29 cellular contexts compared by ENCODE assay signal in the genomic region with DNA sequence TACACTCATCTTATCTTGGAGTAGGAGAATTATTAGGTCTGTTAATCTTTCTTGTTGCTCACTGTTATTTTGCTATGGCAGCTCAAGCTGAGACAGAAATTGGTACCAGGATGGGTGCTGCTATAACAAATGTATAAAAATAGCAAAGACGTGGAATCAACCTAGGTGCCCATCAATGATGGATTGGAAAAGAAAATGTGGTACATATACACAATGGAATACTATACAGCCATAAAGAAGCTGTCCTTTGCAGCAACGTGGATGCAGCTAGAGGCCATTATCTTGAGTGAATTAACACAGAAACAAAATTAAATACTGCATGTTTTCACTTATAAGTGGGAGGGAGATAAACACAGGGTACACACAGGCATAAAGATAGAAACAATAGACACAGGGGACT. TPM values are rescaled to one million over a fixed set of nuclear protein-coding genes. Genes with fewer than 3 reads are reported as not detected.
"Had no signal": no experiment of that assay in that cellular context is flagged by ENCODE, and none has a peak within 500 bp of the region (broad histone marks: within the 10 kb centered on the region; RNA-seq: fewer than 3 reads in every experiment).

No MANE protein-coding gene starts in this region.

- H3K27ac ChIP-seq: ovary, parathyroid adenoma, psoas muscle, right lobe of liver, sigmoid colon, stomach, thoracic aorta, thyroid gland, tibial nerve, vagina had no signal

- H3K4me3 ChIP-seq: ovary, psoas muscle, right lobe of liver, sigmoid colon, stomach, thoracic aorta, thyroid gland, tibial nerve, upper lobe of left lung, vagina had no signal

- H3K36me3 ChIP-seq: ovary, right lobe of liver, sigmoid colon, stomach, thoracic aorta, thyroid gland, tibial nerve, upper lobe of left lung, vagina had no signal

- H3K79me2 ChIP-seq: parathyroid adenoma had no signal

- ATAC-seq: naive thymus-derived CD8-positive, alpha-beta T cell; natural killer cell treated with Interleukin-12 subunit alpha and Interleukin-12 subunit beta and Interleukin-15 and Interleukin-18, amount 100 ng/mL, for 72 hours; psoas muscle; right cardiac atrium; right lobe of liver; stimulated activated effector memory CD8-positive, alpha-beta T cell treated with anti-CD3 and anti-CD28 coated beads, Interleukin-12 subunit alpha, Interleukin-12 subunit beta, amount 100 ng/mL, for 72 hours; stimulated activated naive CD8-positive, alpha-beta T cell treated with anti-CD3 and anti-CD28 coated beads, Interleukin-15, Interleukin-2, amounts not matched to agents 100 U/mL and 50 U/mL, for 24 hours had no signal

- H3K27ac Mint-ChIP-seq: natural killer cell treated with Interleukin-12 subunit alpha and Interleukin-12 subunit beta and Interleukin-15 and Interleukin-18, amount 100 ng/mL, for 72 hours; nephron progenitor cell; progenitor cell of endocrine pancreas; stimulated activated effector memory CD8-positive, alpha-beta T cell treated with anti-CD3 and anti-CD28 coated beads, Interleukin-12 subunit alpha, Interleukin-12 subunit beta, amount 100 ng/mL, for 72 hours had no signal

- H3K27me3 Mint-ChIP-seq: naive thymus-derived CD8-positive, alpha-beta T cell had no signal

- H3K36me3 Mint-ChIP-seq: natural killer cell treated with Interleukin-12 subunit alpha and Interleukin-12 subunit beta and Interleukin-15 and Interleukin-18, amount 100 ng/mL, for 72 hours; stimulated activated effector memory CD8-positive, alpha-beta T cell treated with anti-CD3 and anti-CD28 coated beads, Interleukin-12 subunit alpha, Interleukin-12 subunit beta, amount 100 ng/mL, for 72 hours had no signal

- DNase-seq: naive thymus-derived CD8-positive, alpha-beta T cell; nephron progenitor cell; occipital lobe; ovary; posterior cingulate gyrus; psoas muscle; right cardiac atrium; right lobe of liver; sigmoid colon; small intestine; stimulated activated CD4-positive, alpha-beta T cell treated with anti-CD3 and anti-CD28 coated beads, Interleukin-15, amount 100 ng/mL, for 24 hours; stimulated activated CD4-positive, alpha-beta T cell treated with anti-CD3 and anti-CD28 coated beads, Interleukin-2, amount 100 ng/mL, for 24 hours; stimulated activated CD4-positive, alpha-beta T cell treated with anti-CD3 and anti-CD28 coated beads, Interleukin-2, amount 100 ng/mL, for 48 hours; stimulated activated CD4-positive, alpha-beta T cell treated with anti-CD3 and anti-CD28 coated beads, Interleukin-4, amount 100 ng/mL, for 24 hours; stimulated activated naive CD4-positive, alpha-beta T cell; stimulated activated naive CD8-positive, alpha-beta T cell treated with anti-CD3 and anti-CD28 coated beads, Interleukin-15, Interleukin-2, amounts not matched to agents 100 U/mL and 50 U/mL, for 24 hours; stomach; thyroid gland; trophoblast cell; upper lobe of left lung had no signal

- FAIRE-seq: small intestine, urothelium cell line had no signal

- H3K4me1 ChIP-seq: psoas muscle, vagina had no signal

- H3K27me3 ChIP-seq: ovary, right lobe of liver, sigmoid colon, stomach, thyroid gland, tibial nerve, upper lobe of left lung, vagina had no signal

- H2AFZ ChIP-seq: parathyroid adenoma had no signal

- H3K9me3 ChIP-seq: ovary, psoas muscle, right lobe of liver, sigmoid colon, stomach, thoracic aorta, thyroid gland, tibial nerve, upper lobe of left lung, vagina had no signal

- H3K4me3 Mint-ChIP-seq: naive thymus-derived CD8-positive, alpha-beta T cell; natural killer cell treated with Interleukin-12 subunit alpha and Interleukin-12 subunit beta and Interleukin-15 and Interleukin-18, amount 100 ng/mL, for 72 hours; nephron progenitor cell; neural crest cell; stimulated activated effector memory CD8-positive, alpha-beta T cell treated with anti-CD3 and anti-CD28 coated beads, Interleukin-12 subunit alpha, Interleukin-12 subunit beta, amount 100 ng/mL, for 72 hours had no signal

- H3K9ac ChIP-seq: parathyroid adenoma had no signal

RNA-seq across cellular contexts. Expression of a gene that starts 54.0 kb away (rescaled TPM):
- polyA plus RNA-seq: naive thymus-derived CD8-positive, alpha-beta T cell had no signal
